Comparison of ENCODE assay signal across 1 cellular context in genomic region chr17:29733151-29733550, GRCh38.
TF ChIP-seq lines count a peak whose summit lies in the region.

No MANE protein-coding gene starts in this region.

TF ChIP-seq in IMR-90, 13 proteins besides CTCF, POLR2A, EP300 and RAD21 (continued from another document):
- TF ChIP-seq ELK1 (IDR thresholded peaks at IDR 0.05; ENCODE audit: borderline replicate concordance, low read depth, low read length), result no peak
- TF ChIP-seq NFE2L2 (IDR thresholded peaks at IDR 0.05; ENCODE audit: low read depth, low read length), result no peak
- no peak for TF ChIP-seq MXI1 (IDR thresholded peaks at IDR 0.05; ENCODE audit: borderline replicate concordance, low read depth, low read length)
- no peak for TF ChIP-seq MAFK (IDR thresholded peaks at IDR 0.05; ENCODE audit: low read depth, low read length)
